Comparison of ENCODE assay signal across 23 cellular contexts in the genomic region with DNA sequence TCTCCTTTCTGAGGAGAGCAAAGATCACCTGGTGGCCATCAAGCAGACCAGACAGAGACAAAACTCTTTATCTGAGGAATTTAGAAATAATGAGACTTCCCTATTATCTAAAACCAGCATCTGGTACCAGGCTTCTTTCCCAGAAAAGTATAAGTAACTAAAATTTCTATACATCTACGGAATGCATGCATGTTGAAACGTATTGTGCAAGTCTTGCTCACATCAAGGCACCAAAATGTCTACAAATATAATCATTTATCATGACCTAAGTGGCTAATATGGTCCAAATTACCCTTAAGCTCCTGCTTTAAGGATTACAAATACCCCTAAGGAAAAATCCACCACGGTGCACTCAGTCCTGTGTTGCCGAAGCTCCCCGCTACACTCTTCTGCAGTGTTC.
"Had no signal": no experiment of that assay in that cellular context is flagged by ENCODE, and none has a peak within 500 bp of the region (broad histone marks: within the 10 kb centered on the region; RNA-seq: fewer than 3 reads in every experiment).

No MANE protein-coding gene starts in this region.

- H3K27me3 ChIP-seq: stomach, suprapubic skin, testis, thyroid gland, tibial artery, tibial nerve, transverse colon, upper lobe of left lung, upper lobe of right lung, uterus, vagina had no signal

- H3K4me1 ChIP-seq: stomach, suprapubic skin, testis, thyroid gland, tibial artery, tibial nerve, transverse colon, upper lobe of left lung, upper lobe of right lung, uterus, vagina had no signal

- H3K36me3 ChIP-seq: stomach, suprapubic skin, thoracic aorta, thyroid gland, tibial artery, tibial nerve, transverse colon, upper lobe of left lung, upper lobe of right lung, uterus, vagina had no signal

- H3K4me3 ChIP-seq: stomach, suprapubic skin, testis, thoracic aorta, thyroid gland, tibial artery, tibial nerve, transverse colon, upper lobe of left lung, upper lobe of right lung, uterus, vagina had no signal

- H3K27ac ChIP-seq: stomach, suprapubic skin, testis, thoracic aorta, thyroid gland, tibial artery, tibial nerve, transverse colon, upper lobe of left lung, upper lobe of right lung, uterus, vagina had no signal

- H3K9me3 ChIP-seq: suprapubic skin, testis, thoracic aorta, thyroid gland, tibial artery, transverse colon, upper lobe of right lung, uterus, vagina had no signal

- DNase-seq: stimulated activated CD4-positive, alpha-beta T cell treated with anti-CD3 and anti-CD28 coated beads, Interleukin-2, amount 100 ng/mL, for 48 hours; stimulated activated CD4-positive, alpha-beta T cell treated with anti-CD3 and anti-CD28 coated beads, Interleukin-4, amount 100 ng/mL, for 1 hour; stimulated activated CD4-positive, alpha-beta T cell treated with anti-CD3 and anti-CD28 coated beads, Interleukin-4, amount 100 ng/mL, for 24 hours; stimulated activated CD4-positive, alpha-beta T cell treated with anti-CD3 and anti-CD28 coated beads, Interleukin-4, amount 100 ng/mL, for 4 hours; stimulated activated CD8-positive, alpha-beta memory T cell treated with anti-CD3 and anti-CD28 coated beads, Interleukin-4, amount 100 ng/mL, for 48 hours; stimulated activated naive B cell treated with anti-CD40 and anti-IgM and Interleukin-4, amounts not matched to agents 10 μg/mL and 1 μg/mL and 100 μg/mL, for 72 hours; stimulated activated naive CD4-positive, alpha-beta T cell; stimulated activated naive CD4-positive, alpha-beta T cell treated with Interleukin-2 at 50 U/mL for 16 hours; stimulated activated naive CD8-positive, alpha-beta T cell treated with anti-CD3 and anti-CD28 coated beads, Interleukin-15, amount 100 ng/mL, for 72 hours; stimulated activated naive CD8-positive, alpha-beta T cell treated with anti-CD3 and anti-CD28 coated beads, Interleukin-15, Interleukin-2, amounts not matched to agents 100 U/mL and 50 U/mL, for 24 hours; stomach; substantia nigra; testis; thyroid gland; tibial artery; transverse colon; upper lobe of left lung; upper lobe of right lung; uterus had no signal
